8 cellular contexts compared by ENCODE assay signal in genomic region chr11:46277313-46277622, GRCh38.
DNase-seq lines count a peak whose midpoint lies in the region; ATAC-seq and FAIRE-seq lines count a peak whose summit lies in the region.

No MANE protein-coding gene starts in this region.

- H3K36me3 ChIP-seq in iPS DF 6.9 (ENCODE audit: control insufficient read depth, insufficient read depth, low read length) (no peaks in the 10 kb centered on the region), subcutaneous abdominal adipose tissue (ENCODE audit: control insufficient read depth in 5 of 5, insufficient read depth in 5 of 5, low read length in 5 of 5) (no peaks in the 10 kb centered on the region)

- H3K9ac ChIP-seq in subcutaneous abdominal adipose tissue (ENCODE audit: low read length in 5 of 5): no peak overlapping the region

- H3K4me1 ChIP-seq in iPS DF 6.9 (ENCODE audit: control insufficient read depth, insufficient read depth, low read length) (peaks cover 9% of the 10 kb centered on the region; the same call in 1 of the 2 replicates), subcutaneous abdominal adipose tissue (ENCODE audit: control insufficient read depth in 5 of 5, insufficient read depth in 5 of 5, low read length in 5 of 5) (peaks cover 8 to 70% (median 68%) of the 10 kb centered on the region in 5 donors)

- H3K9me3 ChIP-seq in iPS DF 6.9 (ENCODE audit: control insufficient read depth, insufficient read depth, low read length) (no peaks in the 10 kb centered on the region), subcutaneous abdominal adipose tissue (ENCODE audit: control insufficient read depth in 5 of 5, low read length in 5 of 5) (no peaks in the 10 kb centered on the region)

- ATAC-seq in HG03457 (IDR thresholded peaks at IDR 0.05; ENCODE audit: unreplicated experiment): no peak

- peak; percentile 51 for FAIRE-seq in TTC549 (lab: Jason Lieb, UNC)

- H3K27ac ChIP-seq in iPS DF 6.9 (ENCODE audit: low read length): no peak overlapping the region
- H3K27ac ChIP-seq in subcutaneous abdominal adipose tissue (ENCODE audit: low read depth, low read length): no peak overlapping the region

- H3K27me3 ChIP-seq in iPS DF 6.9 (ENCODE audit: control insufficient read depth, insufficient read depth, low read length) (no peaks in the 10 kb centered on the region), subcutaneous abdominal adipose tissue (ENCODE audit: control insufficient read depth in 5 of 5, insufficient read depth in 4 of 5, low read length in 5 of 5) (peaks cover 17 to 30% (median 20%) of the 10 kb centered on the region in 5 donors)

- peak; percentile 18 for DNase-seq in NCI-H2171 (lab: John Stamatoyannopoulos, UW)
- no peak for DNase-seq in NCI-H2171 treated with DMSO at 0.1 percent for 48 hours (lab: John Stamatoyannopoulos, UW)
- DNase-seq in iPS DF 6.9 (ENCODE audit: low read depth, low spot score): no peak
- no peak for DNase-seq in activated CD4-positive, alpha-beta T cell treated with anti-CD3 and anti-CD28 coated beads for 4 hours
- no peak for DNase-seq in islet precursor cell

- no CpG with 5 or more reads among the region's 8 CpGs for WGBS in iPS DF 6.9 (ENCODE audit: insufficient coverage, insufficient read length)

- peak overlapping the region; percentile 65; the same call in 1 of the 2 replicates for H3K4me3 ChIP-seq in iPS DF 6.9 (ENCODE audit: low read length)
- H3K4me3 ChIP-seq in subcutaneous abdominal adipose tissue (ENCODE audit: low read depth in 1 of 5, low read length in 5 of 5): peak overlapping the region in 4 of 5 donors; percentile 37 to 65 (median 62)
